14 cellular contexts compared by ENCODE assay signal in the genomic region with DNA sequence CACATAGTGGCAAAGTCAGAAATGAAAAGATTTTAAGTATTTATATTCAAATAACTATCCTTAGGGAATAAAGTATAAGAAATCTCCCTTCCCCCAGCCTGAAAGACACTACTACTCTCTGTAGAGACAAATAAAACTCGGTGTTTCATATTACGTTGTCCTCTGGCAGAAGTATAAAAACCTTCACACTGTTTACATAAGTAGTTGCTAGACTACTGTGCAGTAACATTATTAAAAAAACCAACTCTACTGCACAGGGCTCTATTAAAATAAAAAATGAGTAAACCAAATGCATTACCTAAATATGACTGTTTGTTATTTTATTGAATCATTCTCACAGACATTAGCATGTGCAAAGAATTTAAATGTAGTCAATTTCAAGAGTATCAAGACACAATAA.
DNase-seq lines count a peak whose midpoint lies in the region; ATAC-seq, FAIRE-seq and TF ChIP-seq lines count a peak whose summit lies in the region.
"Had no signal": no experiment of that assay in that cellular context is flagged by ENCODE, and none has a peak within 500 bp of the region (broad histone marks: within the 10 kb centered on the region; RNA-seq: fewer than 3 reads in every experiment).

No MANE protein-coding gene starts in this region.

- DNase-seq in A549 (ENCODE audit: low read depth in 1 of 2, low spot score in 1 of 2) (no peak), HFFc6 (peak; percentile 75), brain microvascular endothelial cell (no peak), PC-9 (no peak), activated gamma-delta T cell (lab: John Stamatoyannopoulos, UW) (no peak), D341Med (ENCODE audit: low spot score) (no peak), DMS79 (lab: John Stamatoyannopoulos, UW) (no peak)
- DNase-seq: C1 segment of cervical spinal cord; hippocampal formation; naive thymus-derived CD4-positive, alpha-beta T cell; NCI-H1092; stimulated activated naive CD4-positive, alpha-beta T cell had no signal

- peaks cover 3% of the 10 kb centered on the region for H3K36me3 ChIP-seq in brain microvascular endothelial cell (replicated peaks)
- H3K36me3 ChIP-seq in PC-9 (ENCODE audit: low read depth): peaks cover 6% of the 10 kb centered on the region; the same call in 1 of the 2 replicates

- intact Hi-C loops in PC-9 (cut with micrococcal nuclease; ENCODE audit: unreplicated experiment): no loop called here

- peaks cover 18% of the 10 kb centered on the region for H3K79me2 ChIP-seq in PC-9 (ENCODE audit: low read depth)

- H3K4me1 Mint-ChIP-seq in HFFc6 (ENCODE audit: low read depth): peaks cover 20% of the 10 kb centered on the region

- ATAC-seq in A549: peak in 1 of 2 experiments; percentile 43; a peak in 2 of 6 replicates
- ATAC-seq: naive thymus-derived CD4-positive, alpha-beta T cell had no signal

- no peaks in the 10 kb centered on the region for H3K27me3 Mint-ChIP-seq in HFFc6 (ENCODE audit: insufficient read depth)
- H3K27me3 Mint-ChIP-seq: naive thymus-derived CD4-positive, alpha-beta T cell had no signal

- TF ChIP-seq CTCF in A549 (IDR thresholded peaks at IDR 0.05) (no peak), HFFc6 (IDR thresholded peaks at IDR 0.05) (no peak), brain microvascular endothelial cell (IDR thresholded peaks at IDR 0.05; ENCODE audit: low read depth, low read length, missing control alignments) (no peak), PC-9 (conservative IDR thresholded peaks at IDR 0.05) (no peak)

- no peak for TF ChIP-seq RAD21 in A549 (conservative IDR thresholded peaks at IDR 0.05 in 1 of 2, IDR thresholded peaks at IDR 0.05 in 1 of 2)

- FAIRE-seq in A549 (lab: Jason Lieb, UNC) (peak; percentile 88), islet of Langerhans (lab: Jason Lieb, UNC) (peak; percentile 98)

- H2AFZ ChIP-seq in PC-9: no peak overlapping the region

- H3K4me3 ChIP-seq in A549 (no peak overlapping the region), brain microvascular endothelial cell (ENCODE audit: low read depth, low read length) (no peak overlapping the region), PC-9 (no peak overlapping the region)
- H3K4me3 ChIP-seq: coronary artery had no signal

- 38% methylated on average over 2 of the region's 2 CpGs for WGBS in A549 (ENCODE audit: missing lambda C conversion rate)

- peak overlapping the region; percentile 77 for H3K27ac Mint-ChIP-seq in HFFc6

- BruUV-seq in PC-9 (replicated peaks; lab: Mats Ljungman, UMichigan): no TSS peak

- H3K4me2 ChIP-seq in A549 (no peak overlapping the region), PC-9 (no peak overlapping the region)

- peaks cover 22% of the 10 kb centered on the region for H4K20me1 ChIP-seq in PC-9 (ENCODE audit: insufficient read depth)

- H3K4me1 ChIP-seq in A549: peaks cover 13% of the 10 kb centered on the region; the same call in 2 of the 3 replicates
- H3K4me1 ChIP-seq in PC-9 (replicated peaks; ENCODE audit: insufficient read depth): no peaks in the 10 kb centered on the region

- in situ Hi-C loops in brain microvascular endothelial cell (cut with HindIII; ENCODE audit: low pct_ligation_motif_present, low sequenced_read_pairs): no loop called here

- H3K4me3 Mint-ChIP-seq in HFFc6: no peak overlapping the region

- TF ChIP-seq EP300 in A549 (IDR thresholded peaks at IDR 0.05): no peak

- H3K27ac ChIP-seq in A549 (no peak overlapping the region), brain microvascular endothelial cell (peak overlapping the region; percentile 52), PC-9 (no peak overlapping the region)
- H3K27ac ChIP-seq: coronary artery had no signal

- no peaks in the 10 kb centered on the region for H3K9me3 Mint-ChIP-seq in HFFc6
- H3K9me3 Mint-ChIP-seq: naive thymus-derived CD4-positive, alpha-beta T cell had no signal

- no peak for TF ChIP-seq POLR2A in A549 (IDR thresholded peaks at IDR 0.05; ENCODE audit: low read length)

- CTCF ChIA-PET in A549 (lab: Yijun Ruan, JAX) (interaction anchor here (0.8 to 3.3 kb wide), 4 partner anchors 33 to 168 kb away, joined by 3 to 13 read pairs (median 4); no protein-coding TSS in a partner anchor), PC-9 (lab: Charles Lee) (no interaction called here)

- POLR2A ChIA-PET in A549 (lab: Yijun Ruan, JAX): no interaction called here
- POLR2A ChIA-PET in PC-9 (lab: Charles Lee; ENCODE audit: unreplicated experiment): interaction anchor here (0.6 kb wide), 1 partner anchor 65 kb away, joined by 3 read pairs; no protein-coding TSS in a partner anchor

- no peaks in the 10 kb centered on the region for H3K9me3 ChIP-seq in A549
- no peaks in the 10 kb centered on the region for H3K9me3 ChIP-seq in PC-9 (ENCODE audit: insufficient read depth, low read depth)

- no peaks in the 10 kb centered on the region for H3F3A ChIP-seq in PC-9 (ENCODE audit: insufficient read depth, low read depth)

- H3K36me3 Mint-ChIP-seq in HFFc6 (ENCODE audit: low read depth): no peaks in the 10 kb centered on the region

- H3K9me2 ChIP-seq in PC-9 (ENCODE audit: insufficient read depth): no peaks in the 10 kb centered on the region

- H3K27me3 ChIP-seq in brain microvascular endothelial cell (replicated peaks) (no peaks in the 10 kb centered on the region), PC-9 (ENCODE audit: insufficient read depth, low read depth) (no peaks in the 10 kb centered on the region)

TF ChIP-seq in A549, 52 proteins besides CTCF, POLR2A, EP300 and RAD21:
- no peak for TF ChIP-seq GATA3 (IDR thresholded peaks at IDR 0.05; ENCODE audit: borderline replicate concordance)
- TF ChIP-seq TFCP2L1 (CRISPR knock-in tag; IDR thresholded peaks at IDR 0.05): no peak
- TF ChIP-seq CBX2 (IDR thresholded peaks at IDR 0.05; ENCODE audit: borderline replicate concordance, low read depth): no peak
- no peak for TF ChIP-seq RCOR1 (IDR thresholded peaks at IDR 0.05; ENCODE audit: low read depth, low read length)
